ENCODE assay signal across 17 cellular contexts in the genomic region with DNA sequence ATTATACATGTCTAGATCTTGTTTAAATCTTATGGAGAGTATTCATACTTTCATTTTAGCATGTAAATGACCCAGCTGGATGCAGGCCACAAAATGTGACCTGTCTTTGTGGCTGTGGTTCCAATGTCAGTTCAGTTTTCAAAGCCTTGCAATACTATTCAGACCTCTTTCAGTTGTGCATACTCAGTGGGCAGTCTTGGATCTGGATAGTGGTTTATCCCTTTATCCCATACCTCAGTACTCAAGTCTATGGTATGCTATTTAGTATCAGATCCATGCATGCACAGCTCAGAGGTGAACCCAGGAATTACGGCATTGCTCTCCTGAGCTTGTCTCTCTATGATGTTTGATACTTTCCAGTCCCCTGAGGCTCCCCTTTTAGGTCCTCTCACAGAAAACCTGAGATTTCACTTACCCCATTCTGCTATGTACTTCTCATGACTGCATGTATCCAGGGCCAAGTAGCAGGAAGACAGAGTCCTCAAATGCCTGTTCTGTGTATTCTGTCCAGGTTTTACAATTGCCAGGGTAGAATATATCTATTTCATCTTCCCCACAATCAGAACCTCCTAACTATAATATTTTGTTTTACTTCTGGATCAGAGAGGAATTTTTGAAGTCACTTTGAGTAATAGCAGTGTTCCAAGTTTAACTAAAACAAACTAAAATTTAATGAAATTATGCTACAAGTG. TPM values are rescaled to one million over a fixed set of nuclear protein-coding genes. Genes with fewer than 3 reads are reported as not detected.
DNase-seq lines count a peak whose midpoint lies in the region; ATAC-seq and TF ChIP-seq lines count a peak whose summit lies in the region.
"Had no signal": no experiment of that assay in that cellular context is flagged by ENCODE, and none has a peak within 500 bp of the region (broad histone marks: within the 10 kb centered on the region; RNA-seq: fewer than 3 reads in every experiment).

No MANE protein-coding gene starts in this region.

- H3K27me3 Mint-ChIP-seq in osteocyte (ENCODE audit: unreplicated experiment): no peaks in the 10 kb centered on the region

- H3K27me3 ChIP-seq in RWPE2 (ENCODE audit: insufficient read depth, poor library complexity, severe bottlenecking): no peaks in the 10 kb centered on the region
- no peaks in the 10 kb centered on the region for H3K27me3 ChIP-seq in esophagus muscularis mucosa
- H3K27me3 ChIP-seq: BLaER1 treated with 17β-estradiol and CSF1 and Interleukin-3, amounts not matched to agents 10 nM and 100 nM had no signal

- peaks cover 6% of the 10 kb centered on the region for H3K36me3 Mint-ChIP-seq in osteocyte (ENCODE audit: unreplicated experiment)

- intact Hi-C loops in esophagus muscularis mucosa (cut with DNase I): loop anchor here (2.0 kb wide), 1 partner anchor 62 kb away; no protein-coding TSS in a partner anchor

- no peak overlapping the region for H3K4me3 Mint-ChIP-seq in osteocyte (ENCODE audit: unreplicated experiment)
- H3K4me3 Mint-ChIP-seq: activated naive CD8-positive, alpha-beta T cell treated with anti-CD3 and anti-CD28 coated beads, Interleukin-2, amount 50 U/mL, for 24 hours; memory B cell; neural crest cell; type B pancreatic cell had no signal

- DNase-seq in EL (peak; percentile 36), RWPE2 (ENCODE audit: low spot score) (no peak), esophagus muscularis mucosa (ENCODE audit: extremely low spot score) (no peak), osteocyte (ENCODE audit: extremely low spot score, unreplicated experiment) (no peak), NCI-H1417 (lab: John Stamatoyannopoulos, UW) (no peak), NCI-H2029 (lab: John Stamatoyannopoulos, UW) (no peak)
- DNase-seq: activated CD4-positive, alpha-beta T cell treated with anti-CD3 and anti-CD28 coated beads, Interleukin-2, amount 50 U/mL, for 48 hours; activated naive CD8-positive, alpha-beta T cell treated with anti-CD3 and anti-CD28 coated beads, Interleukin-2, amount 50 U/mL, for 24 hours; NCI-H1092 treated with DMSO at 0.1 percent for 48 hours; right cardiac atrium had no signal

- TF ChIP-seq POLR2A in esophagus muscularis mucosa (IDR thresholded peaks at IDR 0.05; ENCODE audit: low read depth) (no peak), GM18505 (IDR thresholded peaks at IDR 0.05; ENCODE audit: borderline replicate concordance, extremely low read depth, insufficient read depth, insufficient read length) (no peak)

- H3K4me1 ChIP-seq in RWPE2 (ENCODE audit: insufficient read depth, poor library complexity, severe bottlenecking): peaks cover 13% of the 10 kb centered on the region
- H3K4me1 ChIP-seq in esophagus muscularis mucosa: peaks cover 11 to 41% (median 37%) of the 10 kb centered on the region in 4 donors
- H3K4me1 ChIP-seq: BLaER1 treated with 17β-estradiol and CSF1 and Interleukin-3, amounts not matched to agents 10 nM and 100 nM had no signal

- H3K27ac ChIP-seq in RWPE2 (ENCODE audit: poor library complexity, severe bottlenecking) (peak overlapping the region; percentile 95), esophagus muscularis mucosa (replicated peaks in 1 of 4) (peak overlapping the region; percentile 25 to 65 (median 56))
- H3K27ac ChIP-seq: BLaER1 treated with 17β-estradiol and CSF1 and Interleukin-3, amounts not matched to agents 10 nM and 100 nM had no signal

- H3K4me1 Mint-ChIP-seq in osteocyte (ENCODE audit: unreplicated experiment): peaks cover 55% of the 10 kb centered on the region
- H3K4me1 Mint-ChIP-seq: neural crest cell had no signal

- H3K36me3 ChIP-seq in RWPE2 (ENCODE audit: low read depth) (no peaks in the 10 kb centered on the region), esophagus muscularis mucosa (no peaks in the 10 kb centered on the region)
- H3K36me3 ChIP-seq: BLaER1 treated with 17β-estradiol and CSF1 and Interleukin-3, amounts not matched to agents 10 nM and 100 nM had no signal

- peak overlapping the region; percentile 88 for H3K27ac Mint-ChIP-seq in osteocyte (ENCODE audit: unreplicated experiment)
- H3K27ac Mint-ChIP-seq: activated naive CD8-positive, alpha-beta T cell treated with anti-CD3 and anti-CD28 coated beads, Interleukin-2, amount 50 U/mL, for 24 hours; memory B cell; type B pancreatic cell had no signal

- H3K4me3 ChIP-seq in RWPE2 (ENCODE audit: severe bottlenecking): no peak overlapping the region
- no peak overlapping the region for H3K4me3 ChIP-seq in esophagus muscularis mucosa
- H3K4me3 ChIP-seq: BLaER1 treated with 17β-estradiol and CSF1 and Interleukin-3, amounts not matched to agents 10 nM and 100 nM had no signal

- ATAC-seq in RWPE2 (ENCODE audit: low read depth): 0 out of 3 replicates have a peak, but pooled peaks have one; percentile 17
- no peak for ATAC-seq in GM18505 (IDR thresholded peaks at IDR 0.05; ENCODE audit: unreplicated experiment)
- no peak for ATAC-seq in HG03039 (IDR thresholded peaks at IDR 0.05; ENCODE audit: unreplicated experiment)
- ATAC-seq: HCT116 had no signal

- H3K9me3 Mint-ChIP-seq in osteocyte (ENCODE audit: unreplicated experiment): peaks cover 10% of the 10 kb centered on the region

- TF ChIP-seq EP300 in esophagus muscularis mucosa (IDR thresholded peaks at IDR 0.05): no peak

- H3K9me3 ChIP-seq in RWPE2 (ENCODE audit: severe bottlenecking) (peaks cover 9% of the 10 kb centered on the region), esophagus muscularis mucosa (peaks cover 0 to 21% (median 9%) of the 10 kb centered on the region in 4 donors)

- 83% methylated on average over 1 of the region's 1 CpG for WGBS in esophagus muscularis mucosa

- no peak for TF ChIP-seq CTCF in RWPE2 (IDR thresholded peaks at IDR 0.05; ENCODE audit: poor library complexity, severe bottlenecking)
- TF ChIP-seq CTCF in esophagus muscularis mucosa (IDR thresholded peaks at IDR 0.05): no peak
- no peak for TF ChIP-seq CTCF in osteocyte (IDR thresholded peaks at IDR 0.05)

RNA-seq across cellular contexts. Expression of a gene that starts 6.9 kb away (rescaled TPM):
- total RNA-seq in esophagus muscularis mucosa (1 to 10 TPM in 2 of 4 donors, under 1 TPM in 2; 0.71 to 2.1 (median 1.1) TPM), osteocyte (6.1 and 6.4 TPM in 2 replicates)
- total RNA-seq: neural crest cell had no signal
